8 cellular contexts compared by ENCODE assay signal in genomic region chr21:43439316-43440075, GRCh38. TPM values are rescaled to one million over a fixed set of nuclear protein-coding genes. Genes with fewer than 3 reads are reported as not detected.
A peak's percentile ranks its signal among the peaks of the same experiment; 100 is the strongest.
DNase-seq lines count a peak whose midpoint lies in the region; ATAC-seq, FAIRE-seq and TF ChIP-seq lines count a peak whose summit lies in the region.
"Not testable (repeated sequence)": the region's sequence is repeated elsewhere in the genome, so short reads cannot be mapped to it uniquely, and the experiment has no call there.
"Had no signal": no experiment of that assay in that cellular context is flagged by ENCODE, and none has a peak within 500 bp of the region (broad histone marks: within the 10 kb centered on the region; RNA-seq: fewer than 3 reads in every experiment).

No MANE protein-coding gene starts in this region.

- not testable (repeated sequence) for H3K36me3 ChIP-seq in HCT116 (ENCODE audit: control insufficient read depth in 1 of 2, insufficient read depth in 2 of 2, low read length in 2 of 2); WERI-Rb-1; bronchial epithelial cell (ENCODE audit: control insufficient read depth, insufficient read depth, low read length); small intestine (ENCODE audit: control insufficient read depth in 2 of 2, insufficient read depth in 2 of 2, low read length in 2 of 2)

- intact Hi-C loops in HCT116 (cut with micrococcal nuclease) = not testable (repeated sequence)

- not testable (repeated sequence) for TF ChIP-seq RAD21 in HCT116 (IDR thresholded peaks at IDR 0.05; ENCODE audit: low read depth)

- TF ChIP-seq POLR2A in GM12891 (IDR thresholded peaks at IDR 0.05; ENCODE audit: low read depth, low read length); HCT116 (IDR thresholded peaks at IDR 0.05; ENCODE audit: borderline replicate concordance, extremely low read depth, insufficient read depth, insufficient read length): not testable (repeated sequence)

- not testable (repeated sequence) for H3K9me3 ChIP-seq in HCT116 (ENCODE audit: control insufficient read depth in 1 of 2, insufficient read depth in 1 of 2, low read depth in 1 of 2, low read length in 2 of 2); WERI-Rb-1 (ENCODE audit: severe bottlenecking); small intestine (ENCODE audit: control insufficient read depth, low read depth)

- WGBS in small intestine, 3 donors = 66 to 82% methylated on average over 3 to 4 of the region's 6 CpGs; no CpG with 5 or more reads in 1 of the 3 donors

- not testable (repeated sequence) for H3K27ac ChIP-seq in HCT116 (ENCODE audit: low read depth, low read length); WERI-Rb-1
- H3K27ac ChIP-seq in small intestine (ENCODE audit: low read depth in 1 of 2, low read length in 1 of 2) = peak overlapping the region in 1 of 2 donors; percentile 55

- not testable (repeated sequence) for H4K20me1 ChIP-seq in HCT116 (ENCODE audit: insufficient read depth)

- BruUV-seq in HCT116 (replicated peaks; lab: Mats Ljungman, UMichigan) = not testable (repeated sequence)

- FAIRE-seq in GM12891 (lab: Jason Lieb, UNC) (peak; percentile 94), GM19239 (lab: Jason Lieb, UNC) (peak; percentile 96), bronchial epithelial cell (lab: Jason Lieb, UNC) (peak; percentile 32)
- FAIRE-seq in small intestine (lab: Jason Lieb, UNC) = not testable (repeated sequence)

- TF ChIP-seq CTCF in HCT116 (IDR thresholded peaks at IDR 0.05 in 2 of 3, conservative IDR thresholded peaks at IDR 0.05 in 1 of 3; ENCODE audit: borderline replicate concordance in 1 of 3, insufficient read depth in 1 of 3, low read depth in 2 of 3, low read length in 2 of 3); WERI-Rb-1 (IDR thresholded peaks at IDR 0.05; ENCODE audit: low read depth, low read length); bronchial epithelial cell (IDR thresholded peaks at IDR 0.05; ENCODE audit: insufficient read depth, low read length, severe bottlenecking): not testable (repeated sequence)

- H3K9ac ChIP-seq in HCT116 (ENCODE audit: low read length) = not testable (repeated sequence)

- H3K4me3 ChIP-seq in HCT116 (replicated peaks in 1 of 2; ENCODE audit: low read depth in 1 of 2, low read length in 2 of 2); WERI-Rb-1 (ENCODE audit: low read depth, low read length); bronchial epithelial cell (ENCODE audit: low read depth, low read length); small intestine (ENCODE audit: low read depth in 1 of 2, low read length in 2 of 2): not testable (repeated sequence)

- not testable (repeated sequence) for H3K27me3 ChIP-seq in HCT116 (ENCODE audit: insufficient read depth, low read length); WERI-Rb-1 (ENCODE audit: insufficient read depth, low read depth, severe bottlenecking); bronchial epithelial cell (ENCODE audit: control insufficient read depth, insufficient read depth, low read length); small intestine (ENCODE audit: control insufficient read depth in 2 of 2, insufficient read depth in 2 of 2, low read length in 2 of 2)

- ATAC-seq in HCT116 = peak; percentile 73
- not testable (repeated sequence) for ATAC-seq in left lobe of liver

- not testable (repeated sequence) for DNase-seq in GM12891 (ENCODE audit: insufficient read length, low spot score); GM19239 (ENCODE audit: insufficient read length, low spot score); HCT116 (ENCODE audit: low read depth, low spot score); bronchial epithelial cell (ENCODE audit: low read depth)
- DNase-seq in WERI-Rb-1 (peak; percentile 10), left lobe of liver (ENCODE audit: low spot score) (peak; percentile 10), small intestine (peak; percentile 1)

- not testable (repeated sequence) for H3K4me2 ChIP-seq in HCT116 (ENCODE audit: low read length)

- H3K4me1 ChIP-seq in HCT116 (ENCODE audit: control insufficient read depth in 1 of 2, insufficient read depth in 2 of 2, low read length in 2 of 2); small intestine (ENCODE audit: control insufficient read depth in 2 of 2, insufficient read depth in 1 of 2, low read depth in 1 of 2, low read length in 1 of 2): not testable (repeated sequence)

- POLR2A ChIA-PET in HCT116 (lab: Charles Lee) = not testable (repeated sequence)

- CTCF ChIA-PET in HCT116 (lab: Charles Lee) = not testable (repeated sequence)

- not testable (repeated sequence) for H3K79me2 ChIP-seq in HCT116 (ENCODE audit: insufficient read depth, low read length)

- H3K9me2 ChIP-seq in HCT116 (ENCODE audit: insufficient read depth) = not testable (repeated sequence)

- not testable (repeated sequence) for H2AFZ ChIP-seq in HCT116 (ENCODE audit: low read depth, low read length, poor library complexity, severe bottlenecking)

- RAD21 ChIA-PET in HCT116 (lab: Charles Lee; ENCODE audit: low non-redundant PET in 1 of 2, low total read pairs in 2 of 2, uncharacterized antibody in 2 of 2, unreplicated experiment in 2 of 2) = not testable (repeated sequence)

RNA-seq across cellular contexts. Expression of gene SIK1, which starts 12.6 kb away (rescaled TPM):
- 1.5 TPM for polyA plus RNA-seq in GM12891 (2012; ENCODE audit: low read depth, missing spikeins)
- total RNA-seq in HCT116 (2021; ENCODE audit: unreplicated experiment) (14.7 TPM), bronchial epithelial cell (33.2 and 46.9 TPM in 2 replicates), left lobe of liver (6.3 TPM)
- polyA plus RNA-seq in HCT116 (2012) = 7.9 and 22.7 TPM in 2 replicates
- 10 to 100 TPM in 1 of 3 donors, 1 to 10 TPM in 2; 1.9 to 11.5 (median 3.1) TPM for polyA plus RNA-seq in small intestine
- polyA plus RNA-seq: CD4-positive, alpha-beta memory T cell had no signal
